In genomic region chr12:72207094-72207493, GRCh38 we compare ENCODE assay signal across 30 cellular contexts.
DNase-seq lines count a peak whose midpoint lies in the region; ATAC-seq, FAIRE-seq and TF ChIP-seq lines count a peak whose summit lies in the region.
"Had no signal": no experiment of that assay in that cellular context is flagged by ENCODE, and none has a peak within 500 bp of the region (broad histone marks: within the 10 kb centered on the region; RNA-seq: fewer than 3 reads in every experiment).

No MANE protein-coding gene starts in this region.

- H3K27ac ChIP-seq in dorsolateral prefrontal cortex, result peak overlapping the region in 31 of 59 donors; percentile 7 to 74 (median 40)
- H3K27ac ChIP-seq in left ventricle myocardium inferior (replicated peaks), result no peak overlapping the region
- H3K27ac ChIP-seq: adrenal gland, body of pancreas, ovary, PC-9, tibial nerve had no signal

- H3K27ac Mint-ChIP-seq in natural killer cell, result no peak overlapping the region
- H3K27ac Mint-ChIP-seq: activated T-cell treated with anti-CD3 and anti-CD28 coated beads, Interleukin-2, amount 50 U/mL, for 72 hours; naive thymus-derived CD4-positive, alpha-beta T cell; WTC11 had no signal

- TF ChIP-seq EP300 in Ishikawa (IDR thresholded peaks at IDR 0.05; ENCODE audit: borderline replicate concordance), result peak; percentile 80

- TF ChIP-seq CTCF in dorsolateral prefrontal cortex (IDR thresholded peaks at IDR 0.05 in 54 of 56, conservative IDR thresholded peaks at IDR 0.05 in 2 of 56; ENCODE audit: low read depth in 1 of 56, partially characterized antibody in 56 of 56) (no peak), left ventricle myocardium inferior (IDR thresholded peaks at IDR 0.05; ENCODE audit: borderline replicate concordance) (no peak), natural killer cell (IDR thresholded peaks at IDR 0.05) (no peak)

- H3K27me3 Mint-ChIP-seq in natural killer cell (ENCODE audit: low read depth in 2 of 2), result no peaks in the 10 kb centered on the region

- no peaks in the 10 kb centered on the region for H3K36me3 Mint-ChIP-seq in natural killer cell
- H3K36me3 Mint-ChIP-seq: naive thymus-derived CD4-positive, alpha-beta T cell; WTC11 had no signal

- H3K9me3 Mint-ChIP-seq in natural killer cell, result peaks cover 5 to 11% of the 10 kb centered on the region in 2 donors
- H3K9me3 Mint-ChIP-seq: WTC11 had no signal

- peaks cover 4% of the 10 kb centered on the region for H3K9me3 ChIP-seq in left ventricle myocardium inferior (replicated peaks)
- H3K9me3 ChIP-seq: body of pancreas, ovary, tibial nerve had no signal

- H3K4me3 ChIP-seq in dorsolateral prefrontal cortex, result no peak overlapping the region
- H3K4me3 ChIP-seq in left ventricle myocardium inferior, result no peak overlapping the region
- H3K4me3 ChIP-seq: adrenal gland, body of pancreas, ovary, PC-9, smooth muscle cell, tibial nerve had no signal

- FAIRE-seq in RCC 7860 (lab: Jason Lieb, UNC), result no peak
- FAIRE-seq: GM18507, HTR-8/SVneo had no signal

- H3K36me3 ChIP-seq in left ventricle myocardium inferior, result no peaks in the 10 kb centered on the region
- H3K36me3 ChIP-seq: adrenal gland, ovary, tibial nerve had no signal

- intact Hi-C loops in dorsolateral prefrontal cortex (cut with DNase I) (no loop called here), left ventricle myocardium inferior (cut with micrococcal nuclease) (no loop called here), natural killer cell (cut with micrococcal nuclease) (no loop called here)

- no peaks in the 10 kb centered on the region for H3K27me3 ChIP-seq in dorsolateral prefrontal cortex
- no peaks in the 10 kb centered on the region for H3K27me3 ChIP-seq in left ventricle myocardium inferior (ENCODE audit: low read depth)
- H3K27me3 ChIP-seq: adrenal gland, body of pancreas, ovary, tibial nerve had no signal

- H3K4me3 Mint-ChIP-seq in natural killer cell, result no peak overlapping the region
- H3K4me3 Mint-ChIP-seq: activated T-cell treated with anti-CD3 and anti-CD28 coated beads, Interleukin-2, amount 50 U/mL, for 72 hours; naive thymus-derived CD4-positive, alpha-beta T cell; WTC11 had no signal

- no peaks in the 10 kb centered on the region for H3K4me1 Mint-ChIP-seq in natural killer cell
- H3K4me1 Mint-ChIP-seq: naive thymus-derived CD4-positive, alpha-beta T cell had no signal

- peak; percentile 13 for DNase-seq in DMS 273 (lab: John Stamatoyannopoulos, UW; ENCODE audit: unreplicated experiment)
- DNase-seq in NCI-H524 (lab: John Stamatoyannopoulos, UW), result peak; percentile 75 to 91
- DNase-seq in dorsolateral prefrontal cortex, result no peak
- DNase-seq in left ventricle myocardium inferior, result no peak
- DNase-seq in natural killer cell, result no peak
- no peak for DNase-seq in RCC 7860 (ENCODE audit: low spot score)
- DNase-seq: ACHN; activated CD4-positive, alpha-beta T cell treated with anti-CD3 and anti-CD28 coated beads, Interleukin-2, amount 50 U/mL, for 1 hour; activated naive CD4-positive, alpha-beta T cell treated with Interleukin-2 at 50 U/mL for 16 hours; activated T-cell treated with anti-CD3 and anti-CD28 coated beads, Interleukin-2, amount 50 U/mL, for 72 hours; adrenal gland; body of pancreas; DMS79 treated with DMSO at 0.1 percent for 48 hours; HCEC 1CT; islet precursor cell; KBM-7; naive thymus-derived CD4-positive, alpha-beta T cell; ovary; PC-9; SIG-M5; stimulated activated CD4-positive, alpha-beta T cell treated with anti-CD3 and anti-CD28 coated beads, Interleukin-1b, Interleukin-23, amount 100 ng/mL, for 48 hours; SW 1271; T1000 had no signal

- H3K4me1 ChIP-seq in left ventricle myocardium inferior, result no peaks in the 10 kb centered on the region
- H3K4me1 ChIP-seq: adrenal gland, body of pancreas, tibial nerve had no signal

- ATAC-seq in natural killer cell, result no peak
- ATAC-seq in HG03469 (IDR thresholded peaks at IDR 0.05; ENCODE audit: unreplicated experiment), result no peak
- ATAC-seq: activated T-cell treated with anti-CD3 and anti-CD28 coated beads, Interleukin-2, amount 50 U/mL, for 72 hours; body of pancreas; naive thymus-derived CD4-positive, alpha-beta T cell; WTC11 had no signal

- peak; percentile 3; the same call in 1 of the 2 replicates for TF ChIP-seq RAD21 in Ishikawa (IDR thresholded peaks at IDR 0.05; ENCODE audit: low read depth)

TF ChIP-seq in Ishikawa, 13 proteins besides CTCF, POLR2A, EP300 and RAD21:
- TF ChIP-seq ZBTB7A (IDR thresholded peaks at IDR 0.05; ENCODE audit: low read depth) (no peak), EGR1 (IDR thresholded peaks at IDR 0.05) (no peak), FOXM1 (IDR thresholded peaks at IDR 0.05; ENCODE audit: borderline replicate concordance, low read depth) (peak; percentile 43; the same call in 1 of the 2 replicates), CEBPB (IDR thresholded peaks at IDR 0.05) (peak; percentile 84), NFIC (IDR thresholded peaks at IDR 0.05) (no peak), TEAD4 (IDR thresholded peaks at IDR 0.05) (peak; percentile 85), MAX (IDR thresholded peaks at IDR 0.05) (no peak), USF1 (IDR thresholded peaks at IDR 0.05) (no peak), CREB1 (IDR thresholded peaks at IDR 0.05; ENCODE audit: low read depth) (no peak), TAF1 (IDR thresholded peaks at IDR 0.05; ENCODE audit: low read depth) (no peak), TCF12 (IDR thresholded peaks at IDR 0.05; ENCODE audit: low read depth) (peak; percentile 68), YY1 (IDR thresholded peaks at IDR 0.05; ENCODE audit: low read depth) (no peak), REST (IDR thresholded peaks at IDR 0.05; ENCODE audit: low read depth) (no peak)

Comparison
In these comparisons a context has a peak if more than half of its experiments do, and no peak if none do; other contexts are left out.
1. DNase-seq: peak in DMS 273 (single experiment) and NCI-H524 (2 of 2); none in dorsolateral prefrontal cortex (0 of 10), left ventricle myocardium inferior (single experiment), natural killer cell (single experiment) and RCC 7860 (single experiment).